In genomic region chr1:67170751-67171573, GRCh38 we compare ENCODE assay signal across 16 cellular contexts. TPM values are rescaled to one million over a fixed set of nuclear protein-coding genes. Genes with fewer than 3 reads are reported as not detected.
A peak's percentile ranks its signal among the peaks of the same experiment; 100 is the strongest.
DNase-seq lines count a peak whose midpoint lies in the region; ATAC-seq, FAIRE-seq and TF ChIP-seq lines count a peak whose summit lies in the region.
"Had no signal": no experiment of that assay in that cellular context is flagged by ENCODE, and none has a peak within 500 bp of the region (broad histone marks: within the 10 kb centered on the region; RNA-seq: fewer than 3 reads in every experiment).

No MANE protein-coding gene starts in this region.

- H3K36me3 Mint-ChIP-seq in activated naive CD4-positive, alpha-beta T cell treated with anti-CD3 and anti-CD28 coated beads, Interleukin-2, amount 50 U/mL, for 24 hours = peaks cover 3% of the 10 kb centered on the region
- peaks cover 6% of the 10 kb centered on the region for H3K36me3 Mint-ChIP-seq in T-helper 2 cell treated with Interferon-gamma antibody and Interleukin-4, amounts not matched to agents 5 μg/mL and 100 μg/mL, for 36 hours (ENCODE audit: low read depth)

- H3K9me3 ChIP-seq in K562 (replicated peaks; ENCODE audit: control insufficient read depth, insufficient read depth, low read depth, low read length) = no peaks in the 10 kb centered on the region
- H3K9me3 ChIP-seq: HAP-1 had no signal

- CTCF ChIA-PET in K562 (lab: Yijun Ruan, JAX; ENCODE audit: low intra/inter-chr PET ratio) = no interaction called here

- no peak for DNase-seq in activated naive CD4-positive, alpha-beta T cell treated with Interleukin-2 at 50 U/mL for 16 hours
- no peak for DNase-seq in T-helper 2 cell treated with Interferon-gamma antibody and Interleukin-4, amounts not matched to agents 5 μg/mL and 100 μg/mL, for 36 hours (ENCODE audit: low spot score)
- DNase-seq in K562 (ENCODE audit: extremely low read depth in 1 of 4, low spot score in 3 of 4) (no peak), head of caudate nucleus (no peak), NCI-H446 (lab: John Stamatoyannopoulos, UW) (no peak)
- DNase-seq: amygdala, hypothalamus, midbrain, NCI-H2081 treated with DMSO at 0.1 percent for 48 hours, NCI-H526 treated with DMSO at 0.1 percent for 48 hours, substantia nigra had no signal

- POLR2A ChIA-PET in K562 (lab: Yijun Ruan, JAX) = interaction anchor here (1.6 kb wide), 1 partner anchor 8 kb away, joined by 6 read pairs; no protein-coding TSS in a partner anchor

- H3K27me3 Mint-ChIP-seq in activated naive CD4-positive, alpha-beta T cell treated with anti-CD3 and anti-CD28 coated beads, Interleukin-2, amount 50 U/mL, for 24 hours = no peaks in the 10 kb centered on the region
- H3K27me3 Mint-ChIP-seq in T-helper 2 cell treated with Interferon-gamma antibody and Interleukin-4, amounts not matched to agents 5 μg/mL and 100 μg/mL, for 36 hours (ENCODE audit: low read depth) = peaks cover 12% of the 10 kb centered on the region

- H3K4me3 ChIP-seq in K562 = no peak overlapping the region
- H3K4me3 ChIP-seq: HAP-1, SK-N-MC had no signal

- no TSS peak for BruUV-seq in K562 (replicated peaks; lab: Mats Ljungman, UMichigan)

- H4K20me1 ChIP-seq in K562 (replicated peaks; ENCODE audit: control insufficient read depth, insufficient read depth, low read length) = no peaks in the 10 kb centered on the region

- H3K27ac ChIP-seq in K562 (ENCODE audit: extremely low read depth, low read depth, low read length) = no peak overlapping the region
- H3K27ac ChIP-seq: SK-N-MC had no signal

- H3K36me3 ChIP-seq in K562 (ENCODE audit: control insufficient read depth, insufficient read depth, low read length) = no peaks in the 10 kb centered on the region
- H3K36me3 ChIP-seq: HAP-1 had no signal

- no peak for TF ChIP-seq POLR2A in K562 (conservative IDR thresholded peaks at IDR 0.05)

- H3K4me3 Mint-ChIP-seq in activated naive CD4-positive, alpha-beta T cell treated with anti-CD3 and anti-CD28 coated beads, Interleukin-2, amount 50 U/mL, for 24 hours = peak overlapping the region; percentile 71
- H3K4me3 Mint-ChIP-seq in T-helper 2 cell treated with Interferon-gamma antibody and Interleukin-4, amounts not matched to agents 5 μg/mL and 100 μg/mL, for 36 hours = peak overlapping the region; percentile 75

- in situ Hi-C loops in K562 (cut with MboI) = no loop called here

- no peak for TF ChIP-seq EP300 in K562 (IDR thresholded peaks at IDR 0.05; ENCODE audit: low read length)

- no peaks in the 10 kb centered on the region for H3K9me1 ChIP-seq in K562 (ENCODE audit: control insufficient read depth, insufficient read depth, low read length)

- TF ChIP-seq RAD21 in K562 (CRISPR knock-in tag; conservative IDR thresholded peaks at IDR 0.05 in 1 of 2, IDR thresholded peaks at IDR 0.05 in 1 of 2) = no peak

- peaks cover 0 to 3% of the 10 kb centered on the region in 2 experiments; a peak in 2 of 5 replicates for H3K4me1 ChIP-seq in K562 (replicated peaks in 1 of 2; ENCODE audit: control insufficient read depth in 2 of 2, insufficient read depth in 2 of 2, low read length in 2 of 2)
- H3K4me1 ChIP-seq: HAP-1 had no signal

- ATAC-seq in K562 = peak; percentile 31; the same call in 1 of the 3 replicates
- no peak for ATAC-seq in HG03342 (IDR thresholded peaks at IDR 0.05; ENCODE audit: unreplicated experiment)
- no peak for ATAC-seq in HG03354 (IDR thresholded peaks at IDR 0.05; ENCODE audit: poor library complexity, severe bottlenecking, unreplicated experiment)

- intact Hi-C loops in K562 (cut with micrococcal nuclease) = loop anchor here (5.0 kb wide), 1 partner anchor 41 kb away; no protein-coding TSS in a partner anchor
- intact Hi-C loops in head of caudate nucleus (cut with DNase I) = no loop called here

- TF ChIP-seq CTCF in K562 (IDR thresholded peaks at IDR 0.05 in 2 of 3, conservative IDR thresholded peaks at IDR 0.05 in 1 of 3; ENCODE audit: insufficient read depth in 2 of 3, low read depth in 1 of 3, low read length in 3 of 3) = no peak

- H3K9ac ChIP-seq in K562 (ENCODE audit: insufficient read depth in 1 of 2, low read depth in 2 of 2, low read length in 2 of 2) = no peak overlapping the region

- no peaks in the 10 kb centered on the region for H3K9me3 Mint-ChIP-seq in activated naive CD4-positive, alpha-beta T cell treated with anti-CD3 and anti-CD28 coated beads, Interleukin-2, amount 50 U/mL, for 24 hours
- no peaks in the 10 kb centered on the region for H3K9me3 Mint-ChIP-seq in T-helper 2 cell treated with Interferon-gamma antibody and Interleukin-4, amounts not matched to agents 5 μg/mL and 100 μg/mL, for 36 hours

- no peak overlapping the region for H3K4me2 ChIP-seq in K562 (ENCODE audit: insufficient read depth, low read length)

- H3K79me2 ChIP-seq in K562 (ENCODE audit: control insufficient read depth, insufficient read depth, low read length) = no peaks in the 10 kb centered on the region

- peak overlapping the region; percentile 97 for H3K27ac Mint-ChIP-seq in activated naive CD4-positive, alpha-beta T cell treated with anti-CD3 and anti-CD28 coated beads, Interleukin-2, amount 50 U/mL, for 24 hours
- peak overlapping the region; percentile 86 for H3K27ac Mint-ChIP-seq in T-helper 2 cell treated with Interferon-gamma antibody and Interleukin-4, amounts not matched to agents 5 μg/mL and 100 μg/mL, for 36 hours

- H3K4me1 Mint-ChIP-seq in activated naive CD4-positive, alpha-beta T cell treated with anti-CD3 and anti-CD28 coated beads, Interleukin-2, amount 50 U/mL, for 24 hours = peaks cover 72% of the 10 kb centered on the region
- peaks cover 60% of the 10 kb centered on the region for H3K4me1 Mint-ChIP-seq in T-helper 2 cell treated with Interferon-gamma antibody and Interleukin-4, amounts not matched to agents 5 μg/mL and 100 μg/mL, for 36 hours (ENCODE audit: low read depth)

- FAIRE-seq in K562 (lab: Jason Lieb, UNC) = no peak

- 9% methylated on average over 2 of the region's 2 CpGs for WGBS in K562 (ENCODE audit: insufficient coverage, low coverage, missing lambda C conversion rate)

- peak overlapping the region; percentile 49; the same call in 1 of the 2 replicates for H2AFZ ChIP-seq in K562 (ENCODE audit: low read depth, low read length)

- H3K27me3 ChIP-seq in K562 (ENCODE audit: control insufficient read depth in 2 of 2, insufficient read depth in 2 of 2, low read length in 2 of 2) = no peaks in the 10 kb centered on the region

TF ChIP-seq in K562, 482 proteins besides CTCF, POLR2A, EP300 and RAD21 (continues in another document):
- TF ChIP-seq ZNF449 (CRISPR knock-in tag; IDR thresholded peaks at IDR 0.05) (no peak), KAT7 (CRISPR knock-in tag; IDR thresholded peaks at IDR 0.05; ENCODE audit: borderline replicate concordance) (no peak)

RNA-seq across cellular contexts. Expression of gene IL23R, which starts 4.7 kb away (rescaled TPM):
- total RNA-seq in K562 (2011; cell fraction: chromatin; rRNA removed; ENCODE audit: low replicate concordance) = 7.6 and 32.5 TPM in 2 replicates
- 3.3 and 8.6 TPM in 2 replicates for total RNA-seq in K562 (2011; cell fraction: nucleolus; rRNA removed)
- total RNA-seq in K562 (2011; cell fraction: nucleoplasm; rRNA removed) = 12.7 and 14.7 TPM in 2 replicates
- total RNA-seq in K562 (2014; rRNA removed) = 22.8 and 23.0 TPM in 2 replicates
- total RNA-seq in K562 (2014; rRNA removed; fragmentation: Illumina TruSeq; extraction: Trizol) = 50.3 and 64.1 TPM in 2 replicates
- 51.0 and 52.7 TPM in 2 replicates for total RNA-seq in K562 (2015; rRNA removed; fragmentation: Illumina TruSeq; extraction: Trizol)
- total RNA-seq in K562 (2021) = 23.8 and 24.7 TPM in 2 replicates
- 4.4 and 25.7 TPM in 2 replicates for polyA plus RNA-seq in K562 (2011; rRNA removed)
- 0.69 and 13.2 TPM in 2 replicates for polyA plus RNA-seq in K562 (2011; cell fraction: cytosol; rRNA removed)
- 0.92 and 9.7 TPM in 2 replicates for polyA plus RNA-seq in K562 (2011; cell fraction: nucleus; rRNA removed)
- 13.3 and 38.2 TPM in 2 replicates for polyA plus RNA-seq in K562 (2012)
- 34.8 and 38.9 TPM in 2 replicates for polyA plus RNA-seq in K562 (2014; fragmentation: Illumina TruSeq; extraction: Trizol)
- polyA plus RNA-seq in K562 (2014; fragmentation: Nextera tagmentation; extraction: Ambion mirVana) = 1 to 10 TPM; 5.5 to 7.0 TPM
- polyA plus RNA-seq in K562 (2014; rRNA removed) = 17.2 and 22.0 TPM in 2 replicates
- 5.8 and 59.8 TPM in 2 replicates for polyA minus RNA-seq in K562 (2011; rRNA and poly(A)+ RNA removed)
- 2.8 and 10.3 TPM in 2 replicates for polyA minus RNA-seq in K562 (2011; cell fraction: cytosol; rRNA and poly(A)+ RNA removed)
- polyA minus RNA-seq in K562 (2011; cell fraction: nucleus; rRNA and poly(A)+ RNA removed) = 1.2 and 25.8 TPM in 2 replicates

RNA-seq across cellular contexts. Expression of gene C1orf141, which starts 36.2 kb away (rescaled TPM):
- not detected in 2 replicates for total RNA-seq in K562 (2011; cell fraction: chromatin; rRNA removed; ENCODE audit: low replicate concordance)
- not detected in 2 replicates for total RNA-seq in K562 (2011; cell fraction: nucleolus; rRNA removed)
- total RNA-seq in K562 (2011; cell fraction: nucleoplasm; rRNA removed) = not detected in 2 replicates
- total RNA-seq in K562 (2014; rRNA removed) = not detected in 2 replicates
- not detected in 2 replicates for total RNA-seq in K562 (2014; rRNA removed; fragmentation: Illumina TruSeq; extraction: Trizol)
- total RNA-seq in K562 (2015; rRNA removed; fragmentation: Illumina TruSeq; extraction: Trizol) = not detected in 2 replicates
- 0.18 TPM in 1 of 2 replicates, not detected in the other for total RNA-seq in K562 (2021)
- polyA plus RNA-seq in K562 (2011; rRNA removed) = not detected in 2 replicates
- not detected in 2 replicates for polyA plus RNA-seq in K562 (2011; cell fraction: cytosol; rRNA removed)
- polyA plus RNA-seq in K562 (2011; cell fraction: nucleus; rRNA removed) = not detected in 2 replicates
- polyA plus RNA-seq in K562 (2012) = not detected in 2 replicates
- not detected in 2 replicates for polyA plus RNA-seq in K562 (2014; fragmentation: Illumina TruSeq; extraction: Trizol)
- not detected for polyA plus RNA-seq in K562 (2014; fragmentation: Nextera tagmentation; extraction: Ambion mirVana)
- not detected in 2 replicates for polyA plus RNA-seq in K562 (2014; rRNA removed)
- polyA minus RNA-seq in K562 (2011; rRNA and poly(A)+ RNA removed) = not detected in 2 replicates
- not detected in 2 replicates for polyA minus RNA-seq in K562 (2011; cell fraction: cytosol; rRNA and poly(A)+ RNA removed)
- not detected in 2 replicates for polyA minus RNA-seq in K562 (2011; cell fraction: nucleus; rRNA and poly(A)+ RNA removed)
